In the genomic region with DNA sequence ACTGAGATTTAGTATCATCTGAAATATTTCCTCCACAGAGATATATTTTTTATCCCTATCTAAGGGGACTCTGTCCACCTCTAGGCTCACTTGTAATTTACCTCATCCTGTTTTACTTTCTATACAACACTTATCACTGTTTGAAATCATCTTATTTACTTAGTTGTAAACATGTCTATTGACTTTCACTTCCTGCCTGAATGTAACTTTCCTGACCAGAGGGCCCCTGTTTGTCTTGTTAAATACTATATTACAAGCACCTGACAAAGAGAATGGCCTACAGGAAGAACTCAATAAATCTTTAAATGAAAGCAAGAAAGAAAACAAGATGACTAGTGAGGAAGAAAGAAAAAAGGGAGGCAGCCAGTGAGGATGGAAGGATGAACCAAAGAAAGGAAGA, we compare ENCODE assay signal across 28 cellular contexts.
DNase-seq lines count a peak whose midpoint lies in the region; ATAC-seq, FAIRE-seq and TF ChIP-seq lines count a peak whose summit lies in the region.
"Had no signal": no experiment of that assay in that cellular context is flagged by ENCODE, and none has a peak within 500 bp of the region (broad histone marks: within the 10 kb centered on the region; RNA-seq: fewer than 3 reads in every experiment).

No MANE protein-coding gene starts in this region.

- BruUV-seq in HepG2 (replicated peaks; lab: Mats Ljungman, UMichigan): no TSS peak

- H3K27me3 ChIP-seq in HepG2 (ENCODE audit: control insufficient read depth in 1 of 2, insufficient read depth in 2 of 2, low read length in 2 of 2): no peaks in the 10 kb centered on the region
- H3K27me3 ChIP-seq: BE2C had no signal

- H3K9me3 Mint-ChIP-seq in activated T-cell treated with anti-CD3 and anti-CD28 coated beads, Interleukin-2, amount 50 U/mL, for 24 hours: peaks cover 18% of the 10 kb centered on the region
- peaks cover 13% of the 10 kb centered on the region for H3K9me3 Mint-ChIP-seq in activated CD4-positive, alpha-beta T cell treated with anti-CD3 and anti-CD28 coated beads, Interleukin-2, amount 10 ng/mL, durations not matched to agents 7 days and 5 days

- no peak overlapping the region for H3K4me3 ChIP-seq in HepG2 (replicated peaks in 1 of 3; ENCODE audit: insufficient read depth in 1 of 3, low read depth in 2 of 3, low read length in 3 of 3)
- H3K4me3 ChIP-seq: K562 had no signal

- no peak for FAIRE-seq in HepG2 (lab: Jason Lieb, UNC)
- FAIRE-seq: D721Med, GM12891, H54, K562 had no signal

- peak; percentile 49 for DNase-seq in DMS53 (lab: John Stamatoyannopoulos, UW)
- peak; percentile 6 for DNase-seq in HuH-7 (ENCODE audit: low spot score)
- DNase-seq in NCI-H510A (lab: John Stamatoyannopoulos, UW): peak; percentile 4
- no peak for DNase-seq in HepG2 (ENCODE audit: low spot score)
- no peak for DNase-seq in activated T-cell treated with anti-CD3 and anti-CD28 coated beads, Interleukin-2, amount 50 U/mL, for 24 hours
- no peak for DNase-seq in posterior cingulate gyrus
- no peak for DNase-seq in activated CD4-positive, alpha-beta T cell treated with anti-CD3 and anti-CD28 coated beads, Interleukin-2, amount 10 ng/mL, durations not matched to agents 7 days and 5 days
- DNase-seq: ACHN; BE2C; DMS79 treated with DMSO at 0.1 percent for 48 hours; GF-D8; Kasumi-1; NCI-H1694 treated with DMSO at 0.1 percent for 48 hours; NCI-H2227 treated with DMSO at 0.1 percent for 48 hours; NCI-H524; NCI-H82; NK-92 treated with Interleukin-12 subunit alpha and Interleukin-12 subunit beta, amount 100 ng/mL, for 24 hours; SHP77; T-cell had no signal

- intact Hi-C loops in HepG2 (cut with micrococcal nuclease; ENCODE audit: unreplicated experiment): no loop called here
- intact Hi-C loops in posterior cingulate gyrus (cut with DNase I): no loop called here

- H3K4me1 Mint-ChIP-seq in activated T-cell treated with anti-CD3 and anti-CD28 coated beads, Interleukin-2, amount 50 U/mL, for 24 hours (ENCODE audit: low read depth): no peaks in the 10 kb centered on the region
- H3K4me1 Mint-ChIP-seq in activated CD4-positive, alpha-beta T cell treated with anti-CD3 and anti-CD28 coated beads, Interleukin-2, amount 10 ng/mL, durations not matched to agents 7 days and 5 days: no peaks in the 10 kb centered on the region
- H3K4me1 Mint-ChIP-seq: CD14-positive monocyte, T-cell had no signal

- H3K4me2 ChIP-seq in HepG2 (ENCODE audit: low read depth, low read length): no peak overlapping the region

- ATAC-seq in HepG2 (no peak; the same call in 2 of the 3 replicates), GM21390 (IDR thresholded peaks at IDR 0.05; ENCODE audit: unreplicated experiment) (no peak)
- ATAC-seq: K562, Panc1, T-cell had no signal

- H3K36me3 ChIP-seq in HepG2 (replicated peaks in 1 of 2; ENCODE audit: control insufficient read depth in 1 of 2, insufficient read depth in 2 of 2, low read length in 2 of 2): no peaks in the 10 kb centered on the region
- H3K36me3 ChIP-seq: BE2C had no signal

- no peak overlapping the region for H3K9ac ChIP-seq in HepG2 (ENCODE audit: insufficient read depth, low read depth, low read length)

- TF ChIP-seq CTCF in HepG2 (CRISPR knock-in tag; IDR thresholded peaks at IDR 0.05): no peak

- CTCF ChIA-PET in HepG2 (lab: Yijun Ruan, JAX; ENCODE audit: low intra/inter-chr PET ratio, low total read pairs): no interaction called here
- CTCF ChIA-PET in activated CD4-positive, alpha-beta T cell treated with anti-CD3 and anti-CD28 coated beads, Interleukin-2, amount 10 ng/mL, durations not matched to agents 7 days and 5 days (lab: Charles Lee): no interaction called here

- TF ChIP-seq EP300 in HepG2 (IDR thresholded peaks at IDR 0.05; ENCODE audit: low read depth in 2 of 2, low read length in 2 of 2) (no peak), HepG2 (CRISPR knock-in tag; IDR thresholded peaks at IDR 0.05; ENCODE audit: borderline replicate concordance) (no peak)

- TF ChIP-seq RAD21 in HepG2 (CRISPR knock-in tag; IDR thresholded peaks at IDR 0.05): no peak

- H3K4me1 ChIP-seq in HepG2 (ENCODE audit: insufficient read depth, low read length): no peaks in the 10 kb centered on the region; the same call in 1 of the 2 replicates
- H3K4me1 ChIP-seq: BE2C had no signal

- H3K36me3 Mint-ChIP-seq in activated T-cell treated with anti-CD3 and anti-CD28 coated beads, Interleukin-2, amount 50 U/mL, for 24 hours (ENCODE audit: low read depth): no peaks in the 10 kb centered on the region
- H3K36me3 Mint-ChIP-seq in activated CD4-positive, alpha-beta T cell treated with anti-CD3 and anti-CD28 coated beads, Interleukin-2, amount 10 ng/mL, durations not matched to agents 7 days and 5 days (ENCODE audit: low read depth): no peaks in the 10 kb centered on the region
- H3K36me3 Mint-ChIP-seq: CD14-positive monocyte, T-cell had no signal

- POLR2A ChIA-PET in HepG2 (lab: Yijun Ruan, JAX): no interaction called here
- POLR2A ChIA-PET in activated CD4-positive, alpha-beta T cell treated with anti-CD3 and anti-CD28 coated beads, Interleukin-2, amount 10 ng/mL, durations not matched to agents 7 days and 5 days (lab: Charles Lee): no interaction called here

- in situ Hi-C loops in HepG2 (cut with HindIII; ENCODE audit: extremely low pct_ligation_motif_present, low pct_unique_long_range_greater_than_20kb): no loop called here

- no peaks in the 10 kb centered on the region for H3K9me3 ChIP-seq in HepG2 (ENCODE audit: low read length)
- H3K9me3 ChIP-seq: BE2C had no signal

- H3K27me3 Mint-ChIP-seq in activated T-cell treated with anti-CD3 and anti-CD28 coated beads, Interleukin-2, amount 50 U/mL, for 24 hours: no peaks in the 10 kb centered on the region
- no peaks in the 10 kb centered on the region for H3K27me3 Mint-ChIP-seq in activated CD4-positive, alpha-beta T cell treated with anti-CD3 and anti-CD28 coated beads, Interleukin-2, amount 10 ng/mL, durations not matched to agents 7 days and 5 days
- H3K27me3 Mint-ChIP-seq: T-cell had no signal

- no peak overlapping the region for H3K4me3 Mint-ChIP-seq in activated T-cell treated with anti-CD3 and anti-CD28 coated beads, Interleukin-2, amount 50 U/mL, for 24 hours
- H3K4me3 Mint-ChIP-seq in activated CD4-positive, alpha-beta T cell treated with anti-CD3 and anti-CD28 coated beads, Interleukin-2, amount 10 ng/mL, durations not matched to agents 7 days and 5 days: no peak overlapping the region
- H3K4me3 Mint-ChIP-seq: CD14-positive monocyte; T-cell; T-helper 2 cell treated with Interferon-gamma antibody and Interleukin-4, amounts not matched to agents 5 μg/mL and 100 μg/mL, for 36 hours had no signal

- TF ChIP-seq POLR2A in HepG2 (IDR thresholded peaks at IDR 0.05; ENCODE audit: insufficient read depth in 1 of 2, low read depth in 2 of 2, low read length in 2 of 2): no peak

- H3K79me2 ChIP-seq in HepG2 (ENCODE audit: insufficient read depth, low read length): no peaks in the 10 kb centered on the region

- H3K27ac Mint-ChIP-seq in activated T-cell treated with anti-CD3 and anti-CD28 coated beads, Interleukin-2, amount 50 U/mL, for 24 hours: no peak overlapping the region
- H3K27ac Mint-ChIP-seq in activated CD4-positive, alpha-beta T cell treated with anti-CD3 and anti-CD28 coated beads, Interleukin-2, amount 10 ng/mL, durations not matched to agents 7 days and 5 days: no peak overlapping the region
- H3K27ac Mint-ChIP-seq: CD14-positive monocyte; T-cell; T-helper 2 cell treated with Interferon-gamma antibody and Interleukin-4, amounts not matched to agents 5 μg/mL and 100 μg/mL, for 36 hours had no signal

- no peak overlapping the region for H3K27ac ChIP-seq in HepG2 (ENCODE audit: extremely low read length, insufficient read depth, low read length)
- H3K27ac ChIP-seq: RWPE1 had no signal

- H4K20me1 ChIP-seq in HepG2 (ENCODE audit: insufficient read depth, low read length): no peaks in the 10 kb centered on the region

- H2AFZ ChIP-seq in HepG2 (ENCODE audit: low read length): no peak overlapping the region

TF ChIP-seq in HepG2, 621 proteins besides CTCF, POLR2A, EP300 and RAD21 (continues in another document):
- TF ChIP-seq ZNF781 (CRISPR knock-in tag; IDR thresholded peaks at IDR 0.05; ENCODE audit: borderline replicate concordance, not compliant biosample characterization) (no peak), ATF7 (IDR thresholded peaks at IDR 0.05) (no peak), ATF7 (CRISPR knock-in tag; IDR thresholded peaks at IDR 0.05) (no peak), ZNF382 (CRISPR knock-in tag; IDR thresholded peaks at IDR 0.05; ENCODE audit: borderline replicate concordance) (no peak), ARNT (IDR thresholded peaks at IDR 0.05) (no peak), ATF1 (CRISPR knock-in tag; IDR thresholded peaks at IDR 0.05) (no peak), ZNF552 (CRISPR knock-in tag; IDR thresholded peaks at IDR 0.05; ENCODE audit: borderline replicate concordance) (no peak), KLF13 (CRISPR knock-in tag; IDR thresholded peaks at IDR 0.05) (no peak), ZNF562 (CRISPR knock-in tag; IDR thresholded peaks at IDR 0.05; ENCODE audit: borderline replicate concordance) (no peak), FOXA3 (CRISPR knock-in tag; IDR thresholded peaks at IDR 0.05) (peak; percentile 69), ZFP37 (CRISPR knock-in tag; IDR thresholded peaks at IDR 0.05; ENCODE audit: borderline replicate concordance) (no peak)
- TF ChIP-seq, protein P1, sequence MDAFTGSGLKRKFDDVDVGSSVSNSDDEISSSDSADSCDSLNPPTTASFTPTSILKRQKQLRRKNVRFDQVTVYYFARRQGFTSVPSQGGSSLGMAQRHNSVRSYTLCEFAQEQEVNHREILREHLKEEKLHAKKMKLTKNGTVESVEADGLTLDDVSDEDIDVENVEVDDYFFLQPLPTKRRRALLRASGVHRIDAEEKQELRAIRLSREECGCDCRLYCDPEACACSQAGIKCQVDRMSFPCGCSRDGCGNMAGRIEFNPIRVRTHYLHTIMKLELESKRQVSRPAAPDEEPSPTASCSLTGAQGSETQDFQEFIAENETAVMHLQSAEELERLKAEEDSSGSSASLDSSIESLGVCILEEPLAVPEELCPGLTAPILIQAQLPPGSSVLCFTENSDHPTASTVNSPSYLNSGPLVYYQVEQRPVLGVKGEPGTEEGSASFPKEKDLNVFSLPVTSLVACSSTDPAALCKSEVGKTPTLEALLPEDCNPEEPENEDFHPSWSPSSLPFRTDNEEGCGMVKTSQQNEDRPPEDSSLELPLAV (CRISPR knock-in tag; conservative IDR thresholded peaks at IDR 0.05; ENCODE audit: low read depth): no peak
- TF ChIP-seq, protein P2, sequence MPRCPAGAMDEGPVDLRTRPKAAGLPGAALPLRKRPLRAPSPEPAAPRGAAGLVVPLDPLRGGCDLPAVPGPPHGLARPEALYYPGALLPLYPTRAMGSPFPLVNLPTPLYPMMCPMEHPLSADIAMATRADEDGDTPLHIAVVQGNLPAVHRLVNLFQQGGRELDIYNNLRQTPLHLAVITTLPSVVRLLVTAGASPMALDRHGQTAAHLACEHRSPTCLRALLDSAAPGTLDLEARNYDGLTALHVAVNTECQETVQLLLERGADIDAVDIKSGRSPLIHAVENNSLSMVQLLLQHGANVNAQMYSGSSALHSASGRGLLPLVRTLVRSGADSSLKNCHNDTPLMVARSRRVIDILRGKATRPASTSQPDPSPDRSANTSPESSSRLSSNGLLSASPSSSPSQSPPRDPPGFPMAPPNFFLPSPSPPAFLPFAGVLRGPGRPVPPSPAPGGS (CRISPR knock-in tag; IDR thresholded peaks at IDR 0.05): no peak

Comparison
In these comparisons a context has a peak if more than half of its experiments do, and no peak if none do; other contexts are left out.
1. DNase-seq: peak in DMS53 (single experiment), HuH-7 (single experiment) and NCI-H510A (single experiment); none in HepG2 (single experiment), activated T-cell treated with anti-CD3 and anti-CD28 coated beads, Interleukin-2, amount 50 U/mL, for 24 hours (single experiment), posterior cingulate gyrus (0 of 10) and activated CD4-positive, alpha-beta T cell treated with anti-CD3 and anti-CD28 coated beads, Interleukin-2, amount 10 ng/mL, durations not matched to agents 7 days and 5 days (single experiment).